In the genomic region with DNA sequence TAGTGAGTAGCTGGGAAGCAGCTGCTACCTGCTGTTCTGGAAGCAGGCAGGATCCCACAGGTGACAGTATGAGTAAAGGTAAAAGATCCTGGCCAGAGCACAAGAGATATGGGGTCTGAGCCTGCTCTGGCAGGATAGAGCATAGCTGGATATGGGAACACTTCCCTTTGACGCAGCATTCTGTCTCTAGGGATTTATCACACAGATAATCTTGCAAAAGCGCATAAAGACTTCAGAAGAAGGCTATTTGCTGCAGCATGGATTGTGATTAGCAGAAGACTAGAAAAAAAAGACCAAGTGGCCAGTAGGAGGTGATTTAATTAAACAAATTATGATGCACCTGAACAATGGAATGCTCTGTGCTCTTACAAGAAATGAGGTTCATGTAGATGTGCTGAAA, we compare ENCODE assay signal across 1 cellular context.
TF ChIP-seq lines count a peak whose summit lies in the region.

No MANE protein-coding gene starts in this region.

TF ChIP-seq in H1, 55 proteins besides CTCF, POLR2A, EP300 and RAD21:
- TF ChIP-seq CEBPB (IDR thresholded peaks at IDR 0.05; ENCODE audit: low read depth, low read length) (no peak), ATF3 (IDR thresholded peaks at IDR 0.05; ENCODE audit: insufficient read depth, low read depth, low read length) (no peak), SAP30 (IDR thresholded peaks at IDR 0.05; ENCODE audit: insufficient read depth, insufficient replicate concordance, low read length) (no peak), SP4 (IDR thresholded peaks at IDR 0.05; ENCODE audit: low read length) (no peak), FOSL1 (IDR thresholded peaks at IDR 0.05; ENCODE audit: insufficient read depth, low read depth, low read length) (no peak), NANOG (IDR thresholded peaks at IDR 0.05; ENCODE audit: insufficient read depth, low read depth, low read length, poor library complexity, severe bottlenecking) (no peak), GABPA (IDR thresholded peaks at IDR 0.05; ENCODE audit: borderline replicate concordance, insufficient read depth, low read length) (no peak)
